ENCODE assay signal across 1 cellular context in the genomic region with DNA sequence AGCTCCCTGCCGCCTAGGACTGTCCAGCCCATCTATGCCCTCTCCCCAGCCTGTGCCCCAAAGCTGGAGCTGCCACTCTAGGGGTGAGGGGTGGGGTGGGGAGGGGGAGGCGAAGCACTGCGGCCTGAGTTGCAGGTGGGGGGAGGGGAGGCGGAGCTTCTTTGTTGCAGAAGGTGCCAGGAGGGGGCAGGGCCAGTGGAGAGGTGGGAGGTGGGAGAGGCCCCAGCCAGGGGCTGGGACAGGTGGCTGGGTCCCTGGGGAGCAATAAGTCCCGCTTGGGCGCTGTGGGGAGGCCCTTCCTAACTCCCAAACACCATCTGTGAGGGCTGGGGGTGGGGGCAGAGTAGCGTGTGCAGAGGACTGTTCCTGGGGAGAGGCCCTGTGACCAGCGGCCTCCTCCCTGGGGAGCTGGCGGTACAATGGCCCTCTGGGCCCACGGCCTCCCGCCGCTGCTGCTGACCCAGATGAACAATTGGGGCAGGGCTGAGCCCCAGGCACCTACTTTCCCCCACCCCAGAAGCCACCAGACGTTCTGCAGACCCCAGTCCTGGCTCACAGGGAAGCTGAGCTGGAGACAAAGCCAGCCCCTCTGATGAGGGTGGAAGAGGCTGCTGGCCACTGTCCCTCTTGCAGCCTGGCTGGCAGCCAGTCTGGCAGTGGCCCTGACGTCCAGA.
A peak's percentile ranks its signal among the peaks of the same experiment; 100 is the strongest.
TF ChIP-seq lines count a peak whose summit lies in the region.

No MANE protein-coding gene starts in this region.

TF ChIP-seq in H1, 55 proteins besides CTCF, POLR2A, EP300 and RAD21:
- 0 out of 2 replicates have a peak, but pooled peaks have one; percentile 17 for TF ChIP-seq TAF1 (IDR thresholded peaks at IDR 0.05; ENCODE audit: low read depth, low read length)
- no peak for TF ChIP-seq RNF2 (IDR thresholded peaks at IDR 0.05; ENCODE audit: borderline replicate concordance, low read depth, low read length, missing control alignments, poor library complexity, severe bottlenecking)
TF ChIP-seq in H1: peak in this region for 1.
